In the genomic region with DNA sequence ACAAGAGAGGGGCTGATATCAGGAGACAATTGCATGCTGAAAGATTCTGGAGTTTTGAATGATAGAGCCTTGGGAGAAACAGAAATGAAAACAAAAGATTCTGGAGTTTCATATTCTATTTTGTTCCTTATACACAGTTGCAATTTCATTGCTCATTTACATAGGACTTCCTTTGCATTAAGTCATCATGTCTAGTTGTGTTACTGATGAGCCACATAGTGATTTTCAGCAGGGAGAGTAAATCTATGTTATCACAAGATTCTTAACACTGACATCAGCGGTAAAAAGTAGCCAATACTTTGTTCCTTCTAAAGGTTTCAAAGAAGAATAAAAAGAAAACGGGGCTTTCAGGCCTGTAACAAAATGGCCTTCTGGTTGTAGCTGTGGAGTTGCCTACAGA, we compare ENCODE assay signal across 8 cellular contexts. TPM values are rescaled to one million over a fixed set of nuclear protein-coding genes. Genes with fewer than 3 reads are reported as not detected.
DNase-seq lines count a peak whose midpoint lies in the region; ATAC-seq and TF ChIP-seq lines count a peak whose summit lies in the region.

No MANE protein-coding gene starts in this region.

- peak overlapping the region; percentile 45 for H3K4me3 ChIP-seq in GM06990 (replicated peaks; ENCODE audit: low read depth, low read length)

- DNase-seq in GM06990 (ENCODE audit: extremely low read depth, insufficient read length) (peak; percentile 45), NCI-H226 (no peak), OCI-M2 (lab: John Stamatoyannopoulos, UW; ENCODE audit: unreplicated experiment) (no peak), NCI-H510A (lab: John Stamatoyannopoulos, UW) (no peak), C1 segment of cervical spinal cord (lab: John Stamatoyannopoulos, UW) (no peak)

- no peaks in the 10 kb centered on the region for H3K27me3 ChIP-seq in GM06990 (replicated peaks; ENCODE audit: control insufficient read depth, insufficient read depth, low read length)

- ATAC-seq in GM21515 (IDR thresholded peaks at IDR 0.05; ENCODE audit: unreplicated experiment) = peak; percentile 57
- peak; percentile 45 for ATAC-seq in HG03571 (IDR thresholded peaks at IDR 0.05; ENCODE audit: unreplicated experiment)
- ATAC-seq in esophagus mucosa = peak; percentile 40

- no peaks in the 10 kb centered on the region for H3K36me3 ChIP-seq in GM06990 (ENCODE audit: control insufficient read depth, insufficient read depth, low read length)

- no peak for TF ChIP-seq CTCF in GM06990 (IDR thresholded peaks at IDR 0.05; ENCODE audit: insufficient read depth, low read length, poor library complexity, severe bottlenecking)

RNA-seq across cellular contexts. Expression of gene ADAM17, which starts 7.1 kb away (rescaled TPM):
- 27.5 TPM for total RNA-seq in esophagus mucosa
